8 cellular contexts compared by ENCODE assay signal in genomic region chr16:49491736-49492089, GRCh38.
DNase-seq lines count a peak whose midpoint lies in the region; ATAC-seq and TF ChIP-seq lines count a peak whose summit lies in the region.

No MANE protein-coding gene starts in this region.

- peaks cover 5 to 26% of the 10 kb centered on the region in 2 donors for H3K27me3 Mint-ChIP-seq in effector memory CD8-positive, alpha-beta T cell
- peaks cover 0 to 3% of the 10 kb centered on the region in 2 donors for H3K27me3 Mint-ChIP-seq in natural killer cell (ENCODE audit: low read depth in 2 of 2)

- no peaks in the 10 kb centered on the region for H3K9me3 Mint-ChIP-seq in effector memory CD8-positive, alpha-beta T cell
- no peaks in the 10 kb centered on the region for H3K9me3 Mint-ChIP-seq in natural killer cell

- H3K36me3 ChIP-seq in left lung = no peaks in the 10 kb centered on the region
- H3K36me3 ChIP-seq in tibial artery = no peaks in the 10 kb centered on the region

- intact Hi-C loops in left lung (cut with DNase I) (loop anchor here in 1 of 2 donors (10.0 kb wide), 1 partner anchor 433 kb away; no protein-coding TSS in a partner anchor), tibial artery (cut with DNase I; ENCODE audit: low total_unique reads) (loop anchor here (2.0 kb wide), 1 partner anchor 385 kb away; no protein-coding TSS in a partner anchor), natural killer cell (cut with micrococcal nuclease) (no loop called here)

- H3K4me1 ChIP-seq in left lung (peaks cover 6 to 11% of the 10 kb centered on the region in 2 donors), tibial artery (peaks cover 0 to 15% (median 8%) of the 10 kb centered on the region in 4 donors)

- DNase-seq in NCI-H1694 (lab: John Stamatoyannopoulos, UW) (peak; percentile 68), choroid plexus epithelial cell (ENCODE audit: low read depth) (peak; percentile 30), left lung (peak in 1 of 2 donors; percentile 32), tibial artery (peak; percentile 44 to 67), natural killer cell (no peak), activated gamma-delta T cell treated with Interleukin-2 at 50 U/mL for 16 hours (no peak)
- no peak for DNase-seq in effector memory CD8-positive, alpha-beta T cell
- DNase-seq in stimulated activated CD4-positive, alpha-beta T cell treated with anti-CD3 and anti-CD28 coated beads, Interleukin-2, amount 100 ng/mL, for 24 hours = no peak

- peaks cover 0 to 3% of the 10 kb centered on the region in 2 donors for H3K4me1 Mint-ChIP-seq in effector memory CD8-positive, alpha-beta T cell (ENCODE audit: low read depth in 2 of 2)
- no peaks in the 10 kb centered on the region for H3K4me1 Mint-ChIP-seq in natural killer cell

- H3K27ac Mint-ChIP-seq in effector memory CD8-positive, alpha-beta T cell = no peak overlapping the region
- H3K27ac Mint-ChIP-seq in natural killer cell = no peak overlapping the region

- H3K9me3 ChIP-seq in left lung (no peaks in the 10 kb centered on the region), tibial artery (peaks cover 0 to 8% (median 7%) of the 10 kb centered on the region in 3 donors)

- no peak overlapping the region for H3K27ac ChIP-seq in left lung
- no peak overlapping the region for H3K27ac ChIP-seq in tibial artery

- H3K4me3 ChIP-seq in choroid plexus epithelial cell (ENCODE audit: low read depth, low read length) (peak overlapping the region; percentile 48), left lung (peak overlapping the region in 1 of 2 donors; percentile 5), tibial artery (peak overlapping the region; percentile 39 to 42)

- H3K27me3 ChIP-seq in left lung = peaks cover 0 to 12% of the 10 kb centered on the region in 2 donors
- H3K27me3 ChIP-seq in tibial artery = no peaks in the 10 kb centered on the region

- peak; percentile 62 for ATAC-seq in left lung
- no peak for ATAC-seq in effector memory CD8-positive, alpha-beta T cell (replicated peaks)
- no peak for ATAC-seq in natural killer cell

- TF ChIP-seq CTCF in choroid plexus epithelial cell (conservative IDR thresholded peaks at IDR 0.05; ENCODE audit: low read depth, low read length) = no peak
- TF ChIP-seq CTCF in left lung (IDR thresholded peaks at IDR 0.05) = no peak
- no peak for TF ChIP-seq CTCF in tibial artery (IDR thresholded peaks at IDR 0.05)
- TF ChIP-seq CTCF in natural killer cell (IDR thresholded peaks at IDR 0.05) = no peak

- no peaks in the 10 kb centered on the region for H3K36me3 Mint-ChIP-seq in effector memory CD8-positive, alpha-beta T cell (ENCODE audit: insufficient read depth)
- no peaks in the 10 kb centered on the region for H3K36me3 Mint-ChIP-seq in natural killer cell

- H3K4me3 Mint-ChIP-seq in effector memory CD8-positive, alpha-beta T cell = no peak overlapping the region
- no peak overlapping the region for H3K4me3 Mint-ChIP-seq in natural killer cell

Comparison
In these comparisons a context has a peak if more than half of its experiments do, and no peak if none do; other contexts are left out.
1. DNase-seq: peak in NCI-H1694 (single experiment), choroid plexus epithelial cell (single experiment) and tibial artery (2 of 2); none in effector memory CD8-positive, alpha-beta T cell (0 of 3), natural killer cell (single experiment), stimulated activated CD4-positive, alpha-beta T cell treated with anti-CD3 and anti-CD28 coated beads, Interleukin-2, amount 100 ng/mL, for 24 hours (0 of 2) and activated gamma-delta T cell treated with Interleukin-2 at 50 U/mL for 16 hours (single experiment).